In the genomic region with DNA sequence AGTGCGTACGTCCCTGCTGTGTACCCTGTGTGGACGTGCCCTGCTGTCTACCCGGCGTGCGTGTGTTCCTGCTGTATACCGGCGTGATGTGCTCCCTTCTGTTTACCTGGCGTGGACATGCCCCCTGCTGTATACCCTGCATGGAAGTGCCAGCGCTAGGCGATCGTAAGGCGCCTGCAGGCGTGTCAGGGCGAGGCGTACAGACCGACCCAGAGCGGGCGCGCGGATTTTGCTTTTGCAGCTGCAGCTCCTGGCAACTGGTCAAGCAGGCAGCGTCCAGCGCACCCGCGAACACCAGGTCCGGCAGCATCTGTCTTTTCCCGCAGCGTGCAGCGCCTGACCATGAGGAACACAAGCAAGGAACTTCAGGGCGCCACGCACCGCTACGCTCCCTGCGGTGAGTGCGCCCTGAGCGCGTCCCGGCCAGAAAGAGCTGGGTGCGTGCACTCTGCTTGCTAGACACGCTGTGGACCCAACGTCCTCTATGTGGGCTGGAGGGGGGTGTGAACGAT, we compare ENCODE assay signal across 8 cellular contexts. TPM values are rescaled to one million over a fixed set of nuclear protein-coding genes. Genes with fewer than 3 reads are reported as not detected.
DNase-seq lines count a peak whose midpoint lies in the region; ATAC-seq and TF ChIP-seq lines count a peak whose summit lies in the region.

No MANE protein-coding gene starts in this region.

- WGBS in right cardiac atrium = 2% methylated on average over 42 of the region's 42 CpGs
- 2 to 4% methylated on average over 42 of the region's 42 CpGs for WGBS in sigmoid colon, 2 donors

- peak overlapping the region; percentile 8 to 57 for H3K27ac Mint-ChIP-seq in activated naive CD4-positive, alpha-beta T cell treated with anti-CD3 and anti-CD28 coated beads, Interleukin-2, amount 50 U/mL, for 72 hours

- H3K27me3 ChIP-seq in BE2C (peaks cover 23% of the 10 kb centered on the region), HAP-1 (ENCODE audit: low read depth) (0 out of 2 replicates have a peak, but pooled peaks cover 3% of the 10 kb centered on the region), right cardiac atrium (ENCODE audit: control insufficient read depth, insufficient read depth) (no peaks in the 10 kb centered on the region), sigmoid colon (peaks cover 0 to 30% (median 6%) of the 10 kb centered on the region in 3 donors)

- no peak overlapping the region for H3K27ac ChIP-seq in right cardiac atrium (ENCODE audit: low read length)
- no peak overlapping the region for H3K27ac ChIP-seq in sigmoid colon

- DNase-seq in BE2C = peak; percentile 19
- DNase-seq in HAP-1 (ENCODE audit: low spot score in 2 of 2) = no peak
- DNase-seq in activated naive CD4-positive, alpha-beta T cell treated with anti-CD3 and anti-CD28 coated beads, Interleukin-2, amount 50 U/mL, for 72 hours (ENCODE audit: low spot score in 2 of 2) = no peak
- peak; percentile 20 to 69 (median 64) for DNase-seq in right cardiac atrium
- DNase-seq in sigmoid colon = peak; percentile 70
- no peak for DNase-seq in NOMO-1 (lab: John Stamatoyannopoulos, UW; ENCODE audit: unreplicated experiment in 2 of 2)
- no peak for DNase-seq in stimulated activated CD8-positive, alpha-beta memory T cell treated with anti-CD3 and anti-CD28 coated beads, Interleukin-4, amount 100 ng/mL, for 48 hours

- peaks cover 0 to 5% of the 10 kb centered on the region in 2 donors for H3K36me3 Mint-ChIP-seq in activated naive CD4-positive, alpha-beta T cell treated with anti-CD3 and anti-CD28 coated beads, Interleukin-2, amount 50 U/mL, for 72 hours

- H3K9me3 ChIP-seq in BE2C (no peaks in the 10 kb centered on the region), HAP-1 (no peaks in the 10 kb centered on the region), right cardiac atrium (ENCODE audit: control insufficient read depth, low read length) (no peaks in the 10 kb centered on the region), sigmoid colon (no peaks in the 10 kb centered on the region)

- H3K4me3 ChIP-seq in BE2C (ENCODE audit: low read depth, low read length) = peak overlapping the region; percentile 64
- peak overlapping the region; percentile 49 for H3K4me3 ChIP-seq in HAP-1
- peak overlapping the region; percentile 44 for H3K4me3 ChIP-seq in right cardiac atrium (ENCODE audit: low read length)
- peak overlapping the region; percentile 28 to 60 (median 54) for H3K4me3 ChIP-seq in sigmoid colon

- intact Hi-C loops in right cardiac atrium (cut with DNase I) (loop anchor here in 3 of 4 donors (10.0 kb wide), 3 partner anchors 59 to 79 kb away; no protein-coding TSS in a partner anchor), sigmoid colon (cut with DNase I) (loop anchor here (5.0 kb wide), 1 partner anchor 56 kb away; no protein-coding TSS in a partner anchor)

- no peak for TF ChIP-seq CTCF in BE2C (IDR thresholded peaks at IDR 0.05; ENCODE audit: low read depth, low read length)
- no peak for TF ChIP-seq CTCF in sigmoid colon (IDR thresholded peaks at IDR 0.05)

- TF ChIP-seq POLR2A in sigmoid colon (IDR thresholded peaks at IDR 0.05) = no peak

- TF ChIP-seq EP300 in sigmoid colon (IDR thresholded peaks at IDR 0.05) = no peak

- H3K4me1 ChIP-seq in BE2C (peaks cover 3% of the 10 kb centered on the region; the same call in 1 of the 2 replicates), HAP-1 (no peaks in the 10 kb centered on the region), right cardiac atrium (ENCODE audit: control insufficient read depth, insufficient read depth, low read length) (no peaks in the 10 kb centered on the region), sigmoid colon (peaks cover 0 to 16% (median 15%) of the 10 kb centered on the region in 4 donors)

- ATAC-seq in activated naive CD4-positive, alpha-beta T cell treated with anti-CD3 and anti-CD28 coated beads, Interleukin-2, amount 50 U/mL, for 72 hours = peak in 1 of 2 donors; percentile 6
- ATAC-seq in right cardiac atrium = peak; percentile 26 to 40
- no peak for ATAC-seq in HG02623 (IDR thresholded peaks at IDR 0.05; ENCODE audit: unreplicated experiment)

- no peaks in the 10 kb centered on the region for H3K36me3 ChIP-seq in BE2C
- no peaks in the 10 kb centered on the region for H3K36me3 ChIP-seq in HAP-1 (replicated peaks)
- H3K36me3 ChIP-seq in sigmoid colon = no peaks in the 10 kb centered on the region

- in situ Hi-C loops in HAP-1 (cut with MboI; ENCODE audit: low sequenced_read_pairs) = no loop called here

- H3K9me3 Mint-ChIP-seq in activated naive CD4-positive, alpha-beta T cell treated with anti-CD3 and anti-CD28 coated beads, Interleukin-2, amount 50 U/mL, for 72 hours = no peaks in the 10 kb centered on the region

RNA-seq across cellular contexts. Expression of a gene that starts 0.7 kb away (rescaled TPM):
- polyA plus RNA-seq in BE2C (2012; ENCODE audit: insufficient read depth, insufficient read length, low read depth) = not detected
- total RNA-seq in activated naive CD4-positive, alpha-beta T cell treated with anti-CD3 and anti-CD28 coated beads, Interleukin-2, amount 50 U/mL, for 72 hours = under 1 TPM in 1 of 2 donors, not detected in 1; 0.25 TPM
- not detected for total RNA-seq in right cardiac atrium
- polyA plus RNA-seq in right cardiac atrium = not detected
- not detected for total RNA-seq in sigmoid colon
- not detected for polyA plus RNA-seq in sigmoid colon

RNA-seq across cellular contexts. Expression of a gene that starts 7.1 kb away (rescaled TPM):
- 0.31 TPM for polyA plus RNA-seq in BE2C (2012; ENCODE audit: insufficient read depth, insufficient read length, low read depth)
- total RNA-seq in activated naive CD4-positive, alpha-beta T cell treated with anti-CD3 and anti-CD28 coated beads, Interleukin-2, amount 50 U/mL, for 72 hours = not detected
- total RNA-seq in right cardiac atrium (not detected), sigmoid colon (not detected)
- polyA plus RNA-seq in right cardiac atrium (not detected), sigmoid colon (under 1 TPM in 1 of 3 donors, not detected in 2; 0.16 TPM)

RNA-seq across cellular contexts. Expression of a gene that starts 53.0 kb away (rescaled TPM):
- polyA plus RNA-seq in BE2C (2012; ENCODE audit: insufficient read depth, insufficient read length, low read depth) = 34.8 TPM
- 10 to 100 TPM; 20.0 to 50.1 TPM for total RNA-seq in activated naive CD4-positive, alpha-beta T cell treated with anti-CD3 and anti-CD28 coated beads, Interleukin-2, amount 50 U/mL, for 72 hours
- total RNA-seq in right cardiac atrium (10 to 100 TPM; 20.6 to 29.0 (median 23.5) TPM), sigmoid colon (10 to 100 TPM; 10.2 to 17.1 (median 14.9) TPM)
- polyA plus RNA-seq in right cardiac atrium (17.3 TPM), sigmoid colon (100 to 1,000 TPM in 1 of 3 donors, 10 to 100 TPM in 2; 61.3 to 136 (median 89.8) TPM)

RNA-seq across cellular contexts. Expression of a gene that starts 56.6 kb away (rescaled TPM):
- 27.7 TPM for polyA plus RNA-seq in BE2C (2012; ENCODE audit: insufficient read depth, insufficient read length, low read depth)
- total RNA-seq in activated naive CD4-positive, alpha-beta T cell treated with anti-CD3 and anti-CD28 coated beads, Interleukin-2, amount 50 U/mL, for 72 hours = 10 to 100 TPM; 33.7 to 76.2 TPM
- total RNA-seq in right cardiac atrium (10 to 100 TPM; 21.9 to 25.7 (median 24.3) TPM), sigmoid colon (10 to 100 TPM; 17.9 to 35.0 (median 27.8) TPM)
- polyA plus RNA-seq in right cardiac atrium (13.2 TPM), sigmoid colon (10 to 100 TPM; 15.7 to 25.7 (median 22.8) TPM)

Comparison
In these comparisons a context has a peak if more than half of its experiments do, and no peak if none do; other contexts are left out.
1. DNase-seq: peak in BE2C (single experiment), right cardiac atrium (3 of 3) and sigmoid colon (single experiment); none in HAP-1 (0 of 2), activated naive CD4-positive, alpha-beta T cell treated with anti-CD3 and anti-CD28 coated beads, Interleukin-2, amount 50 U/mL, for 72 hours (0 of 2), NOMO-1 (0 of 2) and stimulated activated CD8-positive, alpha-beta memory T cell treated with anti-CD3 and anti-CD28 coated beads, Interleukin-4, amount 100 ng/mL, for 48 hours (single experiment).
2. Peak in every context shown above with its lines, with median percentiles within 50 percentile points of each other: H3K4me3 ChIP-seq.